In the genomic region with DNA sequence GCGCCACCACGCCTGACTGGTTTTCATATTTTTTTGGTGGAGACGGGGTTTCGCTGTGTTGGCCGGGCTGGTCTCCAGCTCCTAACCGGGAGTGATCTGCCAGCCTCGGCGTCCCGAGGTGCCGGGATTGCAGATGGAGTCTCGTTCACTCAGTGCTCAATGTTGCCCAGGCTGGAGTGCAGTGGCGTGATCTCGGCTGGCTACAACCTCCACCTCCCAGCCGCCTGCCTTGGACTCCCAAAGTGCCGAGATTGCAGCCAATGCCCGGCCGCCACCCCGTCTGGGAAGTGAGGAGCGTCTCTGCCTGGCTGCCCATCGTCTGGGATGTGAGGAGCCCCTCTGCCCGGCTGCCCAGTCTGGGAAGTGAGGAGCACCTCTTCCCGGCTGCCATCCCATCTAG, we compare ENCODE assay signal across 2 cellular contexts.
DNase-seq lines count a peak whose midpoint lies in the region; ATAC-seq and TF ChIP-seq lines count a peak whose summit lies in the region.
"Not testable (repeated sequence)": the region's sequence is repeated elsewhere in the genome, so short reads cannot be mapped to it uniquely, and the experiment has no call there.

No MANE protein-coding gene starts in this region.

- not testable (repeated sequence) for H3K27me3 ChIP-seq in DND-41 (ENCODE audit: insufficient read depth, low read length, poor library complexity)

- not testable (repeated sequence) for H3K4me2 ChIP-seq in DND-41 (ENCODE audit: insufficient read depth, low read length)

- not testable (repeated sequence) for H3K4me3 ChIP-seq in DND-41 (ENCODE audit: low read depth in 1 of 2, low read length in 2 of 2)

- H3K27me3 Mint-ChIP-seq in chondrocyte (ENCODE audit: low read depth): not testable (repeated sequence)

- H3K36me3 ChIP-seq in DND-41 (ENCODE audit: insufficient read depth, low read length): not testable (repeated sequence)

- not testable (repeated sequence) for H3K79me2 ChIP-seq in DND-41 (ENCODE audit: insufficient read depth, low read length)

- H3K9ac ChIP-seq in DND-41 (ENCODE audit: low read depth, low read length): not testable (repeated sequence)

- not testable (repeated sequence) for TF ChIP-seq CTCF in DND-41 (IDR thresholded peaks at IDR 0.05; ENCODE audit: borderline replicate concordance, extremely low read depth, low read length, poor library complexity, severe bottlenecking); chondrocyte (IDR thresholded peaks at IDR 0.05)

- DNase-seq in DND-41 (peak; percentile 3), chondrocyte (ENCODE audit: low spot score) (peak; percentile 44)

- not testable (repeated sequence) for H3K4me1 Mint-ChIP-seq in chondrocyte (ENCODE audit: low read depth)

- not testable (repeated sequence) for H3K27ac ChIP-seq in DND-41 (ENCODE audit: low read length)

- H3K4me3 Mint-ChIP-seq in chondrocyte (ENCODE audit: unreplicated experiment): not testable (repeated sequence)

- H3K27ac Mint-ChIP-seq in chondrocyte (ENCODE audit: unreplicated experiment): not testable (repeated sequence)

- H2AFZ ChIP-seq in DND-41 (ENCODE audit: low read depth, low read length): not testable (repeated sequence)

- not testable (repeated sequence) for H3K4me1 ChIP-seq in DND-41 (ENCODE audit: insufficient read depth, low read length)

- H3K36me3 Mint-ChIP-seq in chondrocyte (ENCODE audit: low read depth): not testable (repeated sequence)

- H3K9me3 Mint-ChIP-seq in chondrocyte (ENCODE audit: low read depth): peaks cover 49% of the 10 kb centered on the region

- not testable (repeated sequence) for H3K9me3 ChIP-seq in DND-41 (ENCODE audit: insufficient read depth, low read length, severe bottlenecking)

- H4K20me1 ChIP-seq in DND-41 (ENCODE audit: insufficient read depth, low read length): not testable (repeated sequence)

- not testable (repeated sequence) for ATAC-seq in DND-41 (ENCODE audit: insufficient read depth, low read depth)
